Comparison of ENCODE assay signal across 13 cellular contexts in the genomic region with DNA sequence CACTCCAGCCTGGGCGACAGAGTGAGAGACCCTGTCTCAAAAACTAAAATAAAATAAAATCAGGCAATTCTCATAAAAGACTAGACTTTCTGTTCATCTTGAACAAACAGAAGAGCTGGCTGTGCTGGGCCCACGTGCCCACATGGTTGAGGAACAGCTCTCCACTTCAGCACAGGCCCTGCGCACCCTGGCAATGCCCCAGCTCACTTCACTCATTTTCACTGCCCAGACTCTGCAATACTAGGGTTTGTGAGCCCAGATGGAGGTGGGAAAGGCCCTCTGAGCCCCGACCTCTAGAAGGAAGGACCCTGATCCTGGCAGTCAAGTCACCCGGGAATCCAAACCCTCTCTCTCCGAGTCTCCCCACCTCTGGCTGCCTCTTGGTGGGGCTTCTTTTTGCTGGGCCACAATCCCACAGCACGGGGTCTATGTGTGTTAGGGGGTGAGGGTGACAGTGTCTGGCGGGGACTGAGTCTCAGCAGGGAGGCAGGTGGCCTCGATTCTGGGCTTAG. TPM values are rescaled to one million over a fixed set of nuclear protein-coding genes. Genes with fewer than 3 reads are reported as not detected.
DNase-seq lines count a peak whose midpoint lies in the region; ATAC-seq and TF ChIP-seq lines count a peak whose summit lies in the region.
"Had no signal": no experiment of that assay in that cellular context is flagged by ENCODE, and none has a peak within 500 bp of the region (broad histone marks: within the 10 kb centered on the region; RNA-seq: fewer than 3 reads in every experiment).

No MANE protein-coding gene starts in this region.

- H3K79me1 ChIP-seq in trophoblast cell (ENCODE audit: low read length): peaks cover 11% of the 10 kb centered on the region

- H3K14ac ChIP-seq in trophoblast cell (ENCODE audit: low read length): no peak overlapping the region

- DNase-seq in Right ventricle myocardium superior (no peak), Right ventricle myocardium inferior (ENCODE audit: missing footprints) (no peak), right atrium auricular region (ENCODE audit: low spot score) (no peak), trophoblast cell (no peak), NCI-H187 treated with DMSO at 0.1 percent for 48 hours (lab: John Stamatoyannopoulos, UW) (no peak), mucosa of descending colon (no peak)
- no peak for DNase-seq in stimulated activated CD4-positive, alpha-beta T cell treated with anti-CD3 and anti-CD28 coated beads, Interleukin-4, amount 100 ng/mL, for 4 hours
- DNase-seq: 8988T, AML-193, DMS53, GF-D8 had no signal

- no peak overlapping the region for H3K4me2 ChIP-seq in trophoblast cell (ENCODE audit: low read length)

- H2AK5ac ChIP-seq in trophoblast cell (ENCODE audit: low read length): peak overlapping the region; percentile 17

- H3K27ac ChIP-seq in right atrium auricular region: peak overlapping the region; percentile 82
- H3K27ac ChIP-seq in trophoblast cell (ENCODE audit: low read depth, low read length): no peak overlapping the region
- H3K27ac ChIP-seq: BLaER1 had no signal

- no peak overlapping the region for H2BK5ac ChIP-seq in trophoblast cell (ENCODE audit: low read depth, low read length, poor library complexity)

- WGBS in trophoblast cell (ENCODE audit: extremely low coverage, insufficient coverage, insufficient read length): no CpG with 5 or more reads among the region's 9 CpGs

- peaks cover 48% of the 10 kb centered on the region for H3K36me3 ChIP-seq in right atrium auricular region
- H3K36me3 ChIP-seq in trophoblast cell (ENCODE audit: control insufficient read depth in 1 of 2, insufficient read depth in 2 of 2, low read length in 2 of 2): peaks cover 3% of the 10 kb centered on the region in 2 experiments
- H3K36me3 ChIP-seq in mucosa of descending colon (ENCODE audit: low read depth): no peaks in the 10 kb centered on the region
- H3K36me3 ChIP-seq: BLaER1, HAP-1 had no signal

- H3K27me3 ChIP-seq in right atrium auricular region (no peaks in the 10 kb centered on the region), trophoblast cell (ENCODE audit: insufficient read depth, low read length) (no peaks in the 10 kb centered on the region)
- H3K27me3 ChIP-seq: BLaER1 had no signal

- H3K9me3 ChIP-seq in right atrium auricular region (no peaks in the 10 kb centered on the region), trophoblast cell (ENCODE audit: insufficient read depth, low read depth, low read length) (no peaks in the 10 kb centered on the region), mucosa of descending colon (no peaks in the 10 kb centered on the region)
- H3K9me3 ChIP-seq: BLaER1, HAP-1 had no signal

- no peak overlapping the region for H4K91ac ChIP-seq in trophoblast cell (ENCODE audit: low read depth, low read length)

- intact Hi-C loops in Right ventricle myocardium superior (cut with DNase I): loop anchor here (5.0 kb wide), 1 partner anchor 69 kb away; no protein-coding TSS in a partner anchor
- intact Hi-C loops in Right ventricle myocardium inferior (cut with DNase I): no loop called here
- intact Hi-C loops in mucosa of descending colon (cut with DNase I, micrococcal nuclease): no loop called here

- TF ChIP-seq CTCF in right atrium auricular region (IDR thresholded peaks at IDR 0.05) (no peak), mucosa of descending colon (IDR thresholded peaks at IDR 0.05) (no peak)

- no peak overlapping the region for H3K9ac ChIP-seq in trophoblast cell (ENCODE audit: low read length)

- H2AFZ ChIP-seq in trophoblast cell (ENCODE audit: insufficient read depth, low read length, poor library complexity): no peak overlapping the region

- no peak overlapping the region for H4K8ac ChIP-seq in trophoblast cell (ENCODE audit: low read depth, low read length)

- H2BK12ac ChIP-seq in trophoblast cell (ENCODE audit: low read length): no peak overlapping the region

- H4K12ac ChIP-seq in trophoblast cell (ENCODE audit: low read depth, low read length): no peak overlapping the region

- no peak overlapping the region for H2BK120ac ChIP-seq in trophoblast cell (ENCODE audit: insufficient read depth, low read length, poor library complexity)

- ATAC-seq in Right ventricle myocardium superior (ENCODE audit: poor library complexity) (peak; percentile 24), Right ventricle myocardium inferior (no peak), mucosa of descending colon (no peak)

- no peak overlapping the region for H3K23ac ChIP-seq in trophoblast cell (ENCODE audit: low read length)

- no peak overlapping the region for H3K4me3 ChIP-seq in right atrium auricular region
- H3K4me3 ChIP-seq in trophoblast cell (ENCODE audit: low read depth, low read length): no peak overlapping the region
- H3K4me3 ChIP-seq in mucosa of descending colon: no peak overlapping the region
- H3K4me3 ChIP-seq: BLaER1, HAP-1 had no signal

- H3K4me1 ChIP-seq in right atrium auricular region (peaks cover 0 to 55% of the 10 kb centered on the region in 2 donors), trophoblast cell (ENCODE audit: control insufficient read depth in 1 of 2, insufficient read depth in 2 of 2, low read length in 2 of 2) (peaks cover 17 to 26% of the 10 kb centered on the region in 2 experiments), mucosa of descending colon (ENCODE audit: low read depth) (no peaks in the 10 kb centered on the region)
- H3K4me1 ChIP-seq: HAP-1 had no signal

- peaks cover 2% of the 10 kb centered on the region for H3K79me2 ChIP-seq in trophoblast cell (ENCODE audit: control insufficient read depth, insufficient read depth, low read length, poor library complexity)

- H3K18ac ChIP-seq in trophoblast cell (ENCODE audit: low read length): no peak overlapping the region

- H3K4ac ChIP-seq in trophoblast cell (ENCODE audit: low read depth, low read length): no peak overlapping the region

RNA-seq across cellular contexts. Expression of gene MYLK3, which starts 14.8 kb away (rescaled TPM):
- total RNA-seq in Right ventricle myocardium superior (304 TPM), Right ventricle myocardium inferior (261 TPM), right atrium auricular region (100 to 1,000 TPM; 275 to 456 TPM), mucosa of descending colon (under 1 TPM; 0.03 to 0.63 (median 0.41) TPM)
- polyA plus RNA-seq in trophoblast cell (2013): 1.8 and 2.2 TPM in 2 replicates

RNA-seq across cellular contexts. Expression of gene ORC6, which starts 43.9 kb away (rescaled TPM):
- total RNA-seq in Right ventricle myocardium superior (1.9 TPM), Right ventricle myocardium inferior (2.5 TPM), right atrium auricular region (1 to 10 TPM; 1.8 to 2.6 TPM), mucosa of descending colon (10 to 100 TPM in 1 of 3 donors, 1 to 10 TPM in 2; 3.5 to 10.3 (median 3.8) TPM)
- 51.5 and 52.0 TPM in 2 replicates for polyA plus RNA-seq in trophoblast cell (2013)

RNA-seq across cellular contexts. Expression of gene VPS35, which starts 44.4 kb away (rescaled TPM):
- total RNA-seq in Right ventricle myocardium superior (89.0 TPM), Right ventricle myocardium inferior (86.9 TPM), right atrium auricular region (10 to 100 TPM; 43.3 to 60.5 TPM), mucosa of descending colon (10 to 100 TPM; 78.4 to 97.1 (median 84.8) TPM)
- polyA plus RNA-seq in trophoblast cell (2013): 95.6 and 98.7 TPM in 2 replicates

Comparison
In these comparisons a context has a peak if more than half of its experiments do, and no peak if none do; other contexts are left out.
1. RNA of gene MYLK3, which starts 14.8 kb away (total RNA-seq): 275 to 456 TPM in right atrium auricular region, 304 TPM in Right ventricle myocardium superior (single experiment) and 261 TPM in Right ventricle myocardium inferior (single experiment); 0.03 to 0.63 TPM in mucosa of descending colon; every median in the first group is over 100 times any median in the second.